ENCODE assay signal across 9 cellular contexts in genomic region chr5:36723921-36724320, GRCh38.
DNase-seq lines count a peak whose midpoint lies in the region; ATAC-seq and TF ChIP-seq lines count a peak whose summit lies in the region.
"Had no signal": no experiment of that assay in that cellular context is flagged by ENCODE, and none has a peak within 500 bp of the region (broad histone marks: within the 10 kb centered on the region; RNA-seq: fewer than 3 reads in every experiment).

No MANE protein-coding gene starts in this region.

- WGBS in body of pancreas, 2 donors = 63 to 71% methylated on average over 3 of the region's 3 CpGs

- H3K36me3 ChIP-seq in body of pancreas (replicated peaks in 1 of 2; ENCODE audit: insufficient read depth in 1 of 2, low read depth in 2 of 2) = no peaks in the 10 kb centered on the region

- no peaks in the 10 kb centered on the region for H3K9me3 ChIP-seq in body of pancreas

- no peaks in the 10 kb centered on the region for H3K27me3 ChIP-seq in layer of hippocampus (ENCODE audit: control insufficient read depth, insufficient read depth, low read length)
- H3K27me3 ChIP-seq in body of pancreas = no peaks in the 10 kb centered on the region

- no peaks in the 10 kb centered on the region for H3K4me1 ChIP-seq in body of pancreas

- peak; percentile 35 for ATAC-seq in HG03442 (IDR thresholded peaks at IDR 0.05; ENCODE audit: unreplicated experiment)
- ATAC-seq in body of pancreas = no peak

- no peak overlapping the region for H3K4me3 ChIP-seq in body of pancreas

- intact Hi-C loops in body of pancreas (cut with DNase I) = loop anchor here (10.0 kb wide), 1 partner anchor 221 kb away; no protein-coding TSS in a partner anchor

- TF ChIP-seq POLR2A in GM15510 (IDR thresholded peaks at IDR 0.05; ENCODE audit: borderline replicate concordance, extremely low read depth, insufficient read length) (peak; percentile 40), body of pancreas (IDR thresholded peaks at IDR 0.05) (no peak)

- DNase-seq in GM20000 (ENCODE audit: low spot score) = peak; percentile 56
- DNase-seq in cerebellar cortex (ENCODE audit: low spot score) = no peak
- no peak for DNase-seq in NCI-H128 (lab: John Stamatoyannopoulos, UW; ENCODE audit: unreplicated experiment)
- no peak for DNase-seq in body of pancreas
- no peak for DNase-seq in inferior parietal cortex (ENCODE audit: extremely low spot score)
- DNase-seq: stimulated activated CD4-positive, alpha-beta T cell treated with anti-CD3 and anti-CD28 coated beads, Interleukin-4, amount 100 ng/mL, for 1 hour had no signal

- H3K27ac ChIP-seq in layer of hippocampus (ENCODE audit: low read depth, low read length) (peak overlapping the region; percentile 21), body of pancreas (peak overlapping the region in 1 of 4 donors; percentile 60)

- no peak for TF ChIP-seq CTCF in GM20000 (IDR thresholded peaks at IDR 0.05; ENCODE audit: extremely low read depth, missing control alignments)
- TF ChIP-seq CTCF in body of pancreas (IDR thresholded peaks at IDR 0.05) = no peak
